31 cellular contexts compared by ENCODE assay signal in genomic region chr17:46854948-46855347, GRCh38. TPM values are rescaled to one million over a fixed set of nuclear protein-coding genes. Genes with fewer than 3 reads are reported as not detected.
"Had no signal": no experiment of that assay in that cellular context is flagged by ENCODE, and none has a peak within 500 bp of the region (broad histone marks: within the 10 kb centered on the region; RNA-seq: fewer than 3 reads in every experiment).

No MANE protein-coding gene starts in this region.

- H3K27ac Mint-ChIP-seq: mesothelial cell of epicardium; naive B cell; natural killer cell; nephron progenitor cell; stimulated activated memory B cell treated with anti-CD40 and anti-IgM and Interleukin-4, amounts not matched to agents 10 μg/mL and 1 μg/mL and 100 μg/mL, for 72 hours had no signal

- H3K27ac ChIP-seq: heart right ventricle, hepatocyte, left lung, lower lobe of right lung, parathyroid adenoma, psoas muscle, right atrium auricular region, right lobe of liver, tibial nerve, upper lobe of left lung, vagina had no signal

- H2AFZ ChIP-seq: hepatocyte, parathyroid adenoma had no signal

- ATAC-seq: heart right ventricle; left colon; left lung; lower lobe of right lung; natural killer cell; psoas muscle; right lobe of liver; stimulated activated memory B cell treated with anti-CD40 and anti-IgM and Interleukin-4, amounts not matched to agents 10 μg/mL and 1 μg/mL and 100 μg/mL, for 72 hours had no signal

- H3K9me3 ChIP-seq: heart right ventricle, left lung, lower lobe of right lung, psoas muscle, right atrium auricular region, right lobe of liver, tibial nerve, upper lobe of left lung, vagina had no signal

- DNase-seq: heart right ventricle; kidney; left colon; left lung; lower lobe of right lung; mammary epithelial cell; mesenchymal stem cell; naive B cell; natural killer cell; nephron progenitor cell; nucleus accumbens; psoas muscle; right lobe of liver; stimulated activated CD4-positive, alpha-beta T cell treated with anti-CD3 and anti-CD28 coated beads, Interleukin-1b, Interleukin-23, amount 100 ng/mL, for 48 hours; stimulated activated CD4-positive, alpha-beta T cell treated with anti-CD3 and anti-CD28 coated beads, Interleukin-2, amount 100 ng/mL, for 48 hours; stimulated activated CD4-positive, alpha-beta T cell treated with anti-CD3 and anti-CD28 coated beads, Interleukin-4, amount 100 ng/mL, for 4 hours; stimulated activated CD8-positive, alpha-beta memory T cell treated with anti-CD3 and anti-CD28 coated beads, Interleukin-4, amount 100 ng/mL, for 48 hours; stimulated activated naive CD4-positive, alpha-beta T cell treated with Interleukin-2 at 50 U/mL for 16 hours; upper lobe of left lung had no signal

- H3K4me3 ChIP-seq: heart right ventricle, hepatocyte, left lung, lower lobe of right lung, psoas muscle, right atrium auricular region, right lobe of liver, smooth muscle cell, tibial nerve, upper lobe of left lung, vagina had no signal

- H3K9ac ChIP-seq: parathyroid adenoma had no signal

- H3K4me2 ChIP-seq: hepatocyte, smooth muscle cell had no signal

- H3K27me3 ChIP-seq: vagina had no signal

- H3K36me3 ChIP-seq: heart right ventricle, left lung, lower lobe of right lung, right atrium auricular region, right lobe of liver, tibial nerve, upper lobe of left lung, vagina had no signal

- H3K9me3 Mint-ChIP-seq: natural killer cell had no signal

- H3K36me3 Mint-ChIP-seq: mesothelial cell of epicardium; naive B cell; natural killer cell; stimulated activated memory B cell treated with anti-CD40 and anti-IgM and Interleukin-4, amounts not matched to agents 10 μg/mL and 1 μg/mL and 100 μg/mL, for 72 hours had no signal

- H3K4me3 Mint-ChIP-seq: mesothelial cell of epicardium; naive B cell; natural killer cell; nephron progenitor cell; stimulated activated memory B cell treated with anti-CD40 and anti-IgM and Interleukin-4, amounts not matched to agents 10 μg/mL and 1 μg/mL and 100 μg/mL, for 72 hours had no signal

RNA-seq across cellular contexts. Expression of gene WNT9B, which starts 3.6 kb away (rescaled TPM):
- total RNA-seq: left colon, mammary epithelial cell, mononuclear cell, natural killer cell, osteocyte, skeletal muscle tissue, smooth muscle cell, urinary bladder, vagina had no signal
- polyA plus RNA-seq: mammary epithelial cell, smooth muscle cell had no signal
